8 cellular contexts compared by ENCODE assay signal in the genomic region with DNA sequence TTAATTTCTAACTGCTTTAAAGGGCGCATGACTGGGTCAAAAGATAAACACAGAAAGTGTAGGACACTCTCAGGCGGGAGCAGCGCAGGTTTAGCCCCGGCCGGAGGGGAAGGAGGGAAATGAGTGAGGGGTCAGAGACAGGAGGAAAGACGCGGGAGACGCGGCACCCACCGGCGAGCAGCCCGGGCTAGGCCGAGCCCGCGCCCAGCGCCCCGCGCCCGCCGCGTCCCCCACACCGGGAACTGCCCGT. TPM values are rescaled to one million over a fixed set of nuclear protein-coding genes. Genes with fewer than 3 reads are reported as not detected.
DNase-seq lines count a peak whose midpoint lies in the region; ATAC-seq and TF ChIP-seq lines count a peak whose summit lies in the region.

No MANE protein-coding gene starts in this region.

- ATAC-seq in GM19328 (IDR thresholded peaks at IDR 0.05; ENCODE audit: unreplicated experiment) = no peak

- H3K4me3 ChIP-seq in A673 (ENCODE audit: low read depth, low read length, poor library complexity, severe bottlenecking) = peak overlapping the region; percentile 83
- H3K4me3 ChIP-seq in fibroblast of the aortic adventitia (ENCODE audit: low read depth, low read length) = peak overlapping the region; percentile 77
- H3K4me3 ChIP-seq in skeletal muscle cell (ENCODE audit: low read depth, low read length) = peak overlapping the region; percentile 74

- peaks cover 21% of the 10 kb centered on the region for H3K4me1 ChIP-seq in A673 (ENCODE audit: insufficient read depth, low read length, poor library complexity, severe bottlenecking)

- H3K27ac ChIP-seq in A673 (ENCODE audit: low read depth, low read length, poor library complexity, severe bottlenecking) = peak overlapping the region; percentile 71

- POLR2A ChIA-PET in A673 (lab: Charles Lee; ENCODE audit: low non-redundant PET) = no interaction called here

- CTCF ChIA-PET in A673 (lab: Charles Lee) = no interaction called here

- DNase-seq in A673 (ENCODE audit: low spot score) = no peak
- peak; percentile 9 for DNase-seq in GM19240 (ENCODE audit: insufficient read length, low spot score)
- peak; percentile 1 for DNase-seq in RPMI7951 (ENCODE audit: low read depth)
- DNase-seq in fibroblast of the aortic adventitia (ENCODE audit: low read depth) = no peak
- no peak for DNase-seq in skeletal muscle cell (ENCODE audit: low read depth)
- no peak for DNase-seq in NAMALWA (ENCODE audit: low spot score)
- no peak for DNase-seq in glomerular visceral epithelial cell (ENCODE audit: extremely low spot score)

- TF ChIP-seq CTCF in A673 (conservative IDR thresholded peaks at IDR 0.05; ENCODE audit: low read depth, low read length) (no peak), fibroblast of the aortic adventitia (IDR thresholded peaks at IDR 0.05; ENCODE audit: insufficient read depth, low read length) (no peak)

- no peaks in the 10 kb centered on the region for H3K27me3 ChIP-seq in A673 (replicated peaks; ENCODE audit: insufficient read depth, low read depth, low read length, poor library complexity)

- intact Hi-C loops in A673 (cut with micrococcal nuclease; ENCODE audit: unreplicated experiment) = loop anchor here (5.0 kb wide), 1 partner anchor 183 kb away; a partner anchor contains a TSS

- no TSS peak for BruUV-seq in A673 (replicated peaks; lab: Mats Ljungman, UMichigan)

- H3K36me3 ChIP-seq in A673 (ENCODE audit: insufficient read depth, low read length, poor library complexity, severe bottlenecking) = no peaks in the 10 kb centered on the region

- no peaks in the 10 kb centered on the region for H3K9me3 ChIP-seq in A673 (ENCODE audit: low read depth, low read length, poor library complexity, severe bottlenecking)

RNA-seq across cellular contexts. Expression of a gene that starts 0.6 kb away (rescaled TPM):
- total RNA-seq in A673 (2021) (25.0 and 26.7 TPM in 2 replicates), fibroblast of the aortic adventitia (ENCODE audit: low replicate concordance) (6.1 and 9.8 TPM in 2 replicates)
- total RNA-seq in RPMI7951 (2014; rRNA removed; shearing (Covaris generic)) = 9.3 TPM in 2 replicates

Comparison
In these comparisons a context has a peak if more than half of its experiments do, and no peak if none do; other contexts are left out.
1. DNase-seq: peak in GM19240 (single experiment) and RPMI7951 (single experiment); none in A673 (single experiment), fibroblast of the aortic adventitia (single experiment), skeletal muscle cell (single experiment), NAMALWA (single experiment) and glomerular visceral epithelial cell (single experiment).
2. Peak in every context shown above with its lines, with median percentiles within 50 percentile points of each other: H3K4me3 ChIP-seq.